ENCODE assay signal across 18 cellular contexts in genomic region chr1:21530368-21531016, GRCh38. TPM values are rescaled to one million over a fixed set of nuclear protein-coding genes. Genes with fewer than 3 reads are reported as not detected.
DNase-seq lines count a peak whose midpoint lies in the region; ATAC-seq, FAIRE-seq and TF ChIP-seq lines count a peak whose summit lies in the region.
"Had no signal": no experiment of that assay in that cellular context is flagged by ENCODE, and none has a peak within 500 bp of the region (broad histone marks: within the 10 kb centered on the region; RNA-seq: fewer than 3 reads in every experiment).

No MANE protein-coding gene starts in this region.

- H4K91ac ChIP-seq in H9 (ENCODE audit: insufficient read length, low read depth, low read length) = no peak overlapping the region

- no peak overlapping the region for H3K4ac ChIP-seq in H9 (ENCODE audit: low read depth, low read length)

- H3K9me3 ChIP-seq in H9 (ENCODE audit: control insufficient read depth, low read depth, low read length) (no peaks in the 10 kb centered on the region), astrocyte (ENCODE audit: insufficient read depth, low read depth, low read length) (no peaks in the 10 kb centered on the region), fibroblast of lung (ENCODE audit: control insufficient read depth, insufficient read depth, low read depth, low read length) (no peaks in the 10 kb centered on the region), neural progenitor cell (ENCODE audit: low read depth) (no peaks in the 10 kb centered on the region), aorta (ENCODE audit: control insufficient read depth, low read length) (no peaks in the 10 kb centered on the region)
- H3K9me3 ChIP-seq: HAP-1, MG63 had no signal

- H3K79me2 ChIP-seq in H9 (ENCODE audit: insufficient read depth, low read length) (no peaks in the 10 kb centered on the region), astrocyte (ENCODE audit: insufficient read depth, low read length) (no peaks in the 10 kb centered on the region), fibroblast of lung (ENCODE audit: control insufficient read depth, insufficient read depth, low read length) (no peaks in the 10 kb centered on the region), neural progenitor cell (ENCODE audit: low read depth) (peaks cover 85% of the 10 kb centered on the region)

- H2BK5ac ChIP-seq in H9 (ENCODE audit: insufficient read length, low read length) = no peak overlapping the region

- H3K9me3 Mint-ChIP-seq in H9 (no peaks in the 10 kb centered on the region), astrocyte (ENCODE audit: unreplicated experiment) (no peaks in the 10 kb centered on the region), neural progenitor cell (no peaks in the 10 kb centered on the region)
- H3K9me3 Mint-ChIP-seq in activated T-helper 1 cell treated with anti-CD3 and anti-CD28 coated beads, Interleukin-12 subunit alpha, Interleukin-12 subunit beta, Interleukin-2, Interleukin-4 antibody, amounts not matched to agents 30 ng/mL and 10 ng/mL and 1 ng/mL, durations not matched to agents 14 hours and 24 hours and 36 hours = no peaks in the 10 kb centered on the region

- H2BK120ac ChIP-seq in H9 (ENCODE audit: low read depth, low read length, poor library complexity, severe bottlenecking) = no peak overlapping the region

- H3K23ac ChIP-seq in H9 (ENCODE audit: insufficient read length, low read depth, low read length) = no peak overlapping the region

- no peak overlapping the region for H3T11ph ChIP-seq in H9 (ENCODE audit: low read length)

- H3K23me2 ChIP-seq in H9 (ENCODE audit: insufficient read length, low read depth, low read length, poor library complexity, severe bottlenecking) = no peaks in the 10 kb centered on the region

- H3K56ac ChIP-seq in H9 (ENCODE audit: insufficient read length, low read depth, low read length) = no peak overlapping the region

- no peak overlapping the region for H3K4me3 Mint-ChIP-seq in H9
- no peak overlapping the region for H3K4me3 Mint-ChIP-seq in astrocyte (ENCODE audit: unreplicated experiment)
- H3K4me3 Mint-ChIP-seq in neural progenitor cell = peak overlapping the region; percentile 49
- H3K4me3 Mint-ChIP-seq in activated T-helper 1 cell treated with anti-CD3 and anti-CD28 coated beads, Interleukin-12 subunit alpha, Interleukin-12 subunit beta, Interleukin-2, Interleukin-4 antibody, amounts not matched to agents 30 ng/mL and 10 ng/mL and 1 ng/mL, durations not matched to agents 14 hours and 24 hours and 36 hours = no peak overlapping the region
- H3K4me3 Mint-ChIP-seq: CD14-positive monocyte had no signal

- H3K79me1 ChIP-seq in H9 (ENCODE audit: insufficient read depth, low read depth, low read length, poor library complexity, severe bottlenecking) = no peaks in the 10 kb centered on the region

- H3K4me2 ChIP-seq in H9 (ENCODE audit: insufficient read depth, insufficient read length, low read length) (no peak overlapping the region), astrocyte (ENCODE audit: low read length) (no peak overlapping the region), fibroblast of lung (ENCODE audit: extremely low read depth, insufficient read depth, low read length) (no peak overlapping the region), neural progenitor cell (peak overlapping the region; percentile 15)
- H3K4me2 ChIP-seq: KMS-11 had no signal

- H3K4me1 Mint-ChIP-seq in H9 (peaks cover 26 to 54% of the 10 kb centered on the region in 2 experiments), astrocyte (ENCODE audit: low read depth, unreplicated experiment) (peaks cover 5% of the 10 kb centered on the region), neural progenitor cell (peaks cover 40% of the 10 kb centered on the region)
- no peaks in the 10 kb centered on the region for H3K4me1 Mint-ChIP-seq in activated T-helper 1 cell treated with anti-CD3 and anti-CD28 coated beads, Interleukin-12 subunit alpha, Interleukin-12 subunit beta, Interleukin-2, Interleukin-4 antibody, amounts not matched to agents 30 ng/mL and 10 ng/mL and 1 ng/mL, durations not matched to agents 14 hours and 24 hours and 36 hours (ENCODE audit: low read depth)
- H3K4me1 Mint-ChIP-seq: CD14-positive monocyte had no signal

- H3K36me3 Mint-ChIP-seq in H9 (ENCODE audit: insufficient read depth in 1 of 3, low read depth in 3 of 3) (peaks cover 0 to 4% (median 4%) of the 10 kb centered on the region in 3 experiments; a peak in 2 of 7 replicates), astrocyte (ENCODE audit: low read depth, unreplicated experiment) (peaks cover 2% of the 10 kb centered on the region), neural progenitor cell (no peaks in the 10 kb centered on the region)
- H3K36me3 Mint-ChIP-seq in activated T-helper 1 cell treated with anti-CD3 and anti-CD28 coated beads, Interleukin-12 subunit alpha, Interleukin-12 subunit beta, Interleukin-2, Interleukin-4 antibody, amounts not matched to agents 30 ng/mL and 10 ng/mL and 1 ng/mL, durations not matched to agents 14 hours and 24 hours and 36 hours (ENCODE audit: low read depth) = no peaks in the 10 kb centered on the region
- H3K36me3 Mint-ChIP-seq: CD14-positive monocyte had no signal

- no peak overlapping the region for H2BK15ac ChIP-seq in H9 (ENCODE audit: low read depth, low read length)

- TF ChIP-seq CTCF in H9 (conservative IDR thresholded peaks at IDR 0.05) (no peak), astrocyte (IDR thresholded peaks at IDR 0.05; ENCODE audit: insufficient read depth, low read depth, low read length) (no peak), fibroblast of lung (conservative IDR thresholded peaks at IDR 0.05 in 1 of 2, IDR thresholded peaks at IDR 0.05 in 1 of 2; ENCODE audit: low read depth in 1 of 2, low read length in 2 of 2) (no peak), neural progenitor cell (IDR thresholded peaks at IDR 0.05) (no peak)

- no peak overlapping the region for H3K27ac ChIP-seq in H9 (ENCODE audit: insufficient read length, low read depth, low read length)
- H3K27ac ChIP-seq in astrocyte (ENCODE audit: low read depth, low read length) = no peak overlapping the region
- no peak overlapping the region for H3K27ac ChIP-seq in fibroblast of lung (ENCODE audit: insufficient read depth, low read length)
- no peak overlapping the region for H3K27ac ChIP-seq in neural progenitor cell
- H3K27ac ChIP-seq in aorta (ENCODE audit: low read depth in 1 of 2, low read length in 2 of 2) = no peak overlapping the region
- H3K27ac ChIP-seq: KMS-11, SK-N-MC had no signal

- H3F3A ChIP-seq in neural progenitor cell (ENCODE audit: low read depth) = peaks cover 20% of the 10 kb centered on the region

- no peak overlapping the region for H2AK5ac ChIP-seq in H9 (ENCODE audit: insufficient read length, low read length)

- H3K27me3 Mint-ChIP-seq in H9 (ENCODE audit: low read depth) (no peaks in the 10 kb centered on the region), astrocyte (ENCODE audit: low read depth, unreplicated experiment) (peaks cover 14% of the 10 kb centered on the region), neural progenitor cell (ENCODE audit: insufficient read depth, low read depth) (peaks cover 3% of the 10 kb centered on the region)
- peaks cover 14% of the 10 kb centered on the region for H3K27me3 Mint-ChIP-seq in activated T-helper 1 cell treated with anti-CD3 and anti-CD28 coated beads, Interleukin-12 subunit alpha, Interleukin-12 subunit beta, Interleukin-2, Interleukin-4 antibody, amounts not matched to agents 30 ng/mL and 10 ng/mL and 1 ng/mL, durations not matched to agents 14 hours and 24 hours and 36 hours (ENCODE audit: insufficient read depth)

- H4K20me1 ChIP-seq in H9 (ENCODE audit: control insufficient read depth, insufficient read depth, insufficient read length) (no peaks in the 10 kb centered on the region), astrocyte (ENCODE audit: insufficient read depth, low read length) (peaks cover 5% of the 10 kb centered on the region), fibroblast of lung (ENCODE audit: control insufficient read depth, extremely low read depth, insufficient read depth, low read length) (no peaks in the 10 kb centered on the region), neural progenitor cell (ENCODE audit: low read depth) (peaks cover 70% of the 10 kb centered on the region)

- H3K27me3 ChIP-seq in H9 (ENCODE audit: insufficient read depth, low read length) (no peaks in the 10 kb centered on the region), astrocyte (ENCODE audit: insufficient read depth, low read length) (peaks cover 23% of the 10 kb centered on the region), fibroblast of lung (ENCODE audit: control insufficient read depth, insufficient read depth, low read length) (peaks cover 8% of the 10 kb centered on the region), neural progenitor cell (no peaks in the 10 kb centered on the region), aorta (ENCODE audit: control insufficient read depth in 1 of 2, insufficient read depth in 2 of 2, low read length in 1 of 2) (no peaks in the 10 kb centered on the region)
- H3K27me3 ChIP-seq: MG63 had no signal

- H3K14ac ChIP-seq in H9 (ENCODE audit: insufficient read depth, low read length) = no peak overlapping the region

- ATAC-seq in HG02588 (IDR thresholded peaks at IDR 0.05; ENCODE audit: unreplicated experiment) = no peak
- ATAC-seq in aorta (ENCODE audit: low FRiP score) = no peak

- H4K5ac ChIP-seq in H9 (ENCODE audit: insufficient read length, low read depth, low read length) = no peak overlapping the region

- H3K4me3 ChIP-seq in astrocyte (ENCODE audit: insufficient read depth, low read depth, low read length) (no peak overlapping the region), fibroblast of lung (replicated peaks in 1 of 4; ENCODE audit: control extremely low read depth in 1 of 4, insufficient read depth in 1 of 4, low read depth in 3 of 4, low read length in 4 of 4) (no peak overlapping the region), neural progenitor cell (no peak overlapping the region), aorta (ENCODE audit: low read length in 2 of 2) (no peak overlapping the region)
- H3K4me3 ChIP-seq: HAP-1, MG63, SK-N-MC had no signal

- no peak overlapping the region for H4K8ac ChIP-seq in H9 (replicated peaks; ENCODE audit: insufficient read length, low read depth, low read length)

- H3K18ac ChIP-seq in H9 (ENCODE audit: insufficient read length, low read depth, low read length) = no peak overlapping the region

- H3K9ac ChIP-seq in H9 (ENCODE audit: extremely low read depth, insufficient read length, low read length) (no peak overlapping the region), astrocyte (ENCODE audit: low read length) (no peak overlapping the region), fibroblast of lung (ENCODE audit: insufficient read depth, low read length) (no peak overlapping the region), neural progenitor cell (no peak overlapping the region)
- H3K9ac ChIP-seq: KMS-11 had no signal

- H3K36me3 ChIP-seq in astrocyte (ENCODE audit: insufficient read depth, low read length) = no peaks in the 10 kb centered on the region
- H3K36me3 ChIP-seq in fibroblast of lung (ENCODE audit: control insufficient read depth, insufficient read depth, low read length) = no peaks in the 10 kb centered on the region
- H3K36me3 ChIP-seq in neural progenitor cell = no peaks in the 10 kb centered on the region
- H3K36me3 ChIP-seq in aorta (ENCODE audit: control insufficient read depth in 1 of 2, insufficient read depth in 2 of 2, low read length in 1 of 2) = no peaks in the 10 kb centered on the region
- H3K36me3 ChIP-seq: HAP-1, MG63 had no signal

- no peak overlapping the region for H2BK12ac ChIP-seq in H9 (ENCODE audit: insufficient read length, low read depth, low read length)

- no CpG with 5 or more reads among the region's 7 CpGs for WGBS in H9 (ENCODE audit: extremely low coverage, insufficient read length, low lambda C conversion rate)
- 65 to 66% methylated on average over 7 of the region's 7 CpGs for WGBS in aorta, 2 donors

- H3K4me1 ChIP-seq in H9 (ENCODE audit: insufficient read depth, low read length) = no peaks in the 10 kb centered on the region; the same call in 1 of the 2 replicates
- H3K4me1 ChIP-seq in astrocyte (ENCODE audit: insufficient read depth, low read length) = no peaks in the 10 kb centered on the region
- no peaks in the 10 kb centered on the region for H3K4me1 ChIP-seq in fibroblast of lung (ENCODE audit: control insufficient read depth, extremely low read depth, insufficient read depth, low read length)
- H3K4me1 ChIP-seq in neural progenitor cell = peaks cover 24% of the 10 kb centered on the region
- no peaks in the 10 kb centered on the region for H3K4me1 ChIP-seq in aorta (ENCODE audit: control insufficient read depth in 1 of 2, insufficient read depth in 2 of 2, low read length in 2 of 2)

- H2AFZ ChIP-seq in H9 (ENCODE audit: low read length) (no peak overlapping the region), astrocyte (ENCODE audit: low read depth, low read length) (no peak overlapping the region), fibroblast of lung (ENCODE audit: low read length) (no peak overlapping the region), neural progenitor cell (replicated peaks) (no peak overlapping the region)

- no peak for FAIRE-seq in astrocyte (lab: Jason Lieb, UNC)
- FAIRE-seq: GM19239 had no signal

- H3K27ac Mint-ChIP-seq in H9 (peak overlapping the region in 2 of 3 experiments; percentile 22 to 41; a peak in 1 of 7 replicates), astrocyte (ENCODE audit: unreplicated experiment) (peak overlapping the region; percentile 69), neural progenitor cell (peak overlapping the region; percentile 86)
- no peak overlapping the region for H3K27ac Mint-ChIP-seq in activated T-helper 1 cell treated with anti-CD3 and anti-CD28 coated beads, Interleukin-12 subunit alpha, Interleukin-12 subunit beta, Interleukin-2, Interleukin-4 antibody, amounts not matched to agents 30 ng/mL and 10 ng/mL and 1 ng/mL, durations not matched to agents 14 hours and 24 hours and 36 hours
- H3K27ac Mint-ChIP-seq: CD14-positive monocyte had no signal

- intact Hi-C loops in aorta (cut with DNase I) = no loop called here
- intact Hi-C loops in activated T-helper 1 cell treated with anti-CD3 and anti-CD28 coated beads, Interleukin-12 subunit alpha, Interleukin-12 subunit beta, Interleukin-2, Interleukin-4 antibody, amounts not matched to agents 30 ng/mL and 10 ng/mL and 1 ng/mL, durations not matched to agents 14 hours and 24 hours and 36 hours (cut with micrococcal nuclease) = no loop called here

- DNase-seq in H9 (no peak), astrocyte (ENCODE audit: low read depth) (no peak), fibroblast of lung (ENCODE audit: low read depth in 2 of 2) (peak; percentile 15 to 45), neural progenitor cell (ENCODE audit: low spot score) (peak; percentile 44), aorta (no peak)
- DNase-seq in activated T-helper 1 cell treated with anti-CD3 and anti-CD28 coated beads, Interleukin-12 subunit alpha, Interleukin-12 subunit beta, Interleukin-2, Interleukin-4 antibody, amounts not matched to agents 30 ng/mL and 10 ng/mL and 1 ng/mL, durations not matched to agents 14 hours and 24 hours and 36 hours (ENCODE audit: low spot score) = no peak
- DNase-seq: COR-L47, MG63, NCI-H1092 treated with DMSO at 0.1 percent for 48 hours, NCI-H1694, NCI-H524, Right ventricle myocardium superior had no signal

- H2BK20ac ChIP-seq in H9 (ENCODE audit: low read depth, low read length, poor library complexity, severe bottlenecking) = no peak overlapping the region

RNA-seq across cellular contexts. Expression of gene ALPL, which starts 21.3 kb away (rescaled TPM):
- total RNA-seq in H9 (2021) (84.8 and 92.9 TPM in 2 replicates), astrocyte (24.3 and 45.4 TPM in 2 replicates), fibroblast of lung (1.5 and 3.6 TPM in 2 replicates), neural progenitor cell (ENCODE audit: low replicate concordance) (51.3 and 114 TPM in 2 replicates), aorta (10 to 100 TPM in 1 of 2 donors, 1 to 10 TPM in 1; 6.7 to 22.3 TPM)
- polyA plus RNA-seq in fibroblast of lung (0.21 and 1.3 TPM in 2 replicates), aorta (1 to 10 TPM; 2.5 to 4.3 TPM)
- 0.24 and 2.3 TPM in 2 replicates for polyA plus RNA-seq in fibroblast of lung (2012)
- 3.5 TPM in 1 of 2 replicates, not detected in the other for polyA minus RNA-seq in fibroblast of lung (ENCODE audit: low replicate concordance)
- not detected in 2 replicates for total RNA-seq in activated T-helper 1 cell treated with anti-CD3 and anti-CD28 coated beads, Interleukin-12 subunit alpha, Interleukin-12 subunit beta, Interleukin-2, Interleukin-4 antibody, amounts not matched to agents 30 ng/mL and 10 ng/mL and 1 ng/mL, durations not matched to agents 14 hours and 24 hours and 36 hours
- polyA plus RNA-seq: CD14-positive monocyte had no signal

Comparison
In these comparisons a context has a peak if more than half of its experiments do, and no peak if none do; other contexts are left out.
1. DNase-seq: peak in fibroblast of lung (2 of 2) and neural progenitor cell (single experiment); none in H9 (single experiment), astrocyte (single experiment), aorta (0 of 2) and activated T-helper 1 cell treated with anti-CD3 and anti-CD28 coated beads, Interleukin-12 subunit alpha, Interleukin-12 subunit beta, Interleukin-2, Interleukin-4 antibody, amounts not matched to agents 30 ng/mL and 10 ng/mL and 1 ng/mL, durations not matched to agents 14 hours and 24 hours and 36 hours (single experiment).